Comparison of ENCODE assay signal across 11 cellular contexts in the genomic region with DNA sequence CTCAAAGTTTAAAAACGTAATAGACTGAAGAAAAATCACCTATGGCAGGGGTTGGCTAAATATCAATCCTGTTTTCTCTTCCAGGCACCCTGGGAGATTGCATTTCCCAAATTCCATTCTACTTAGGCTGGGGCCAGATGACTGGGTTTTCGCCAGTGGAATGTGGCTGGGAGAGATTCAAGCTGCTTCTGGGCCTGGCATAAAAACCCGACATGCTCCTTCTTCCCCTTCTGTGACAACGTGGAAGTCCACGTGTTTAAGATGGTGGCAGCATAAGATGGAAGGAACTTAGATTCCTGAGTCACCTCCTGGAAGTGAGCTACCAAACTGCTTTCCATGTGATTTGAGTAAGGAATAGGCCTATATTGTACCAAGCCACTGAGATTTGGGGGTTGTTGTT.
DNase-seq lines count a peak whose midpoint lies in the region; ATAC-seq and TF ChIP-seq lines count a peak whose summit lies in the region.
"Had no signal": no experiment of that assay in that cellular context is flagged by ENCODE, and none has a peak within 500 bp of the region (broad histone marks: within the 10 kb centered on the region; RNA-seq: fewer than 3 reads in every experiment).

No MANE protein-coding gene starts in this region.

- no peaks in the 10 kb centered on the region for H3K9me3 ChIP-seq in neural progenitor cell (ENCODE audit: low read depth)
- H3K9me3 ChIP-seq: vagina had no signal

- ATAC-seq in HG03378 (IDR thresholded peaks at IDR 0.05; ENCODE audit: unreplicated experiment) (no peak), HG03175 (IDR thresholded peaks at IDR 0.05; ENCODE audit: unreplicated experiment) (no peak)
- no peak for ATAC-seq in activated CD8-positive, alpha-beta T cell treated with anti-CD3 and anti-CD28 coated beads, Interleukin-2, amount 10 ng/mL, durations not matched to agents 7 days and 5 days

- POLR2A ChIA-PET in activated CD8-positive, alpha-beta T cell treated with anti-CD3 and anti-CD28 coated beads, Interleukin-2, amount 10 ng/mL, durations not matched to agents 7 days and 5 days (lab: Charles Lee) = no interaction called here

- H3K9ac ChIP-seq in neural progenitor cell = no peak overlapping the region

- no peak overlapping the region for H3K4me2 ChIP-seq in neural progenitor cell

- DNase-seq in EL (peak; percentile 98), NCI-H446 treated with DMSO at 0.1 percent for 48 hours (lab: John Stamatoyannopoulos, UW) (peak; percentile 40), fibroblast of mammary gland (ENCODE audit: low read depth) (peak; percentile 82), neural progenitor cell (ENCODE audit: low spot score) (peak; percentile 54), pons (ENCODE audit: low spot score) (no peak)
- no peak for DNase-seq in activated CD8-positive, alpha-beta T cell treated with anti-CD3 and anti-CD28 coated beads, Interleukin-2, amount 10 ng/mL, durations not matched to agents 7 days and 5 days
- DNase-seq: activated CD4-positive, CD25-positive, alpha-beta regulatory T cell had no signal

- no peaks in the 10 kb centered on the region for H3K36me3 Mint-ChIP-seq in neural progenitor cell
- no peaks in the 10 kb centered on the region for H3K36me3 Mint-ChIP-seq in activated CD8-positive, alpha-beta T cell treated with anti-CD3 and anti-CD28 coated beads, Interleukin-2, amount 10 ng/mL, durations not matched to agents 7 days and 5 days (ENCODE audit: low read depth)
- H3K36me3 Mint-ChIP-seq: activated naive CD4-positive, alpha-beta T cell treated with anti-CD3 and anti-CD28 coated beads, Interleukin-2, amount 50 U/mL, for 24 hours had no signal

- no peak for TF ChIP-seq CTCF in fibroblast of mammary gland (conservative IDR thresholded peaks at IDR 0.05; ENCODE audit: control insufficient read depth, insufficient read depth, low read depth, low read length)
- no peak for TF ChIP-seq CTCF in neural progenitor cell (IDR thresholded peaks at IDR 0.05)

- H3K4me1 Mint-ChIP-seq in neural progenitor cell = peaks cover 3% of the 10 kb centered on the region
- peaks cover 2% of the 10 kb centered on the region for H3K4me1 Mint-ChIP-seq in activated CD8-positive, alpha-beta T cell treated with anti-CD3 and anti-CD28 coated beads, Interleukin-2, amount 10 ng/mL, durations not matched to agents 7 days and 5 days (ENCODE audit: low read depth)
- H3K4me1 Mint-ChIP-seq: activated naive CD4-positive, alpha-beta T cell treated with anti-CD3 and anti-CD28 coated beads, Interleukin-2, amount 50 U/mL, for 24 hours had no signal

- CTCF ChIA-PET in activated CD8-positive, alpha-beta T cell treated with anti-CD3 and anti-CD28 coated beads, Interleukin-2, amount 10 ng/mL, durations not matched to agents 7 days and 5 days (lab: Charles Lee) = interaction anchor here (0.9 to 6.2 kb wide), 4 partner anchors 11 to 127 kb away, joined by 3 to 53 read pairs (median 4); no protein-coding TSS in a partner anchor

- H3K4me1 ChIP-seq in neural progenitor cell = peaks cover 15% of the 10 kb centered on the region
- H3K4me1 ChIP-seq: vagina had no signal

- no peaks in the 10 kb centered on the region for H4K20me1 ChIP-seq in neural progenitor cell (ENCODE audit: low read depth)

- no peaks in the 10 kb centered on the region for H3K79me2 ChIP-seq in neural progenitor cell (ENCODE audit: low read depth)

- H3K27ac Mint-ChIP-seq in neural progenitor cell = no peak overlapping the region
- H3K27ac Mint-ChIP-seq in activated CD8-positive, alpha-beta T cell treated with anti-CD3 and anti-CD28 coated beads, Interleukin-2, amount 10 ng/mL, durations not matched to agents 7 days and 5 days = no peak overlapping the region
- H3K27ac Mint-ChIP-seq: activated naive CD4-positive, alpha-beta T cell treated with anti-CD3 and anti-CD28 coated beads, Interleukin-2, amount 50 U/mL, for 24 hours had no signal

- H3K27me3 ChIP-seq in neural progenitor cell = no peaks in the 10 kb centered on the region
- H3K27me3 ChIP-seq: vagina had no signal

- no peaks in the 10 kb centered on the region for H3K36me3 ChIP-seq in neural progenitor cell
- H3K36me3 ChIP-seq: vagina had no signal

- no peak overlapping the region for H2AFZ ChIP-seq in neural progenitor cell (replicated peaks)

- H3K4me3 ChIP-seq in fibroblast of mammary gland (ENCODE audit: control insufficient read depth, low read depth, low read length) (no peak overlapping the region), neural progenitor cell (no peak overlapping the region)
- H3K4me3 ChIP-seq: vagina had no signal

- H3K27ac ChIP-seq in neural progenitor cell = no peak overlapping the region
- H3K27ac ChIP-seq: vagina had no signal

- peaks cover 2% of the 10 kb centered on the region for H3K27me3 Mint-ChIP-seq in neural progenitor cell (ENCODE audit: insufficient read depth, low read depth)
- peaks cover 28% of the 10 kb centered on the region for H3K27me3 Mint-ChIP-seq in activated CD8-positive, alpha-beta T cell treated with anti-CD3 and anti-CD28 coated beads, Interleukin-2, amount 10 ng/mL, durations not matched to agents 7 days and 5 days (ENCODE audit: low read depth)

- H3K4me3 Mint-ChIP-seq in neural progenitor cell = no peak overlapping the region
- no peak overlapping the region for H3K4me3 Mint-ChIP-seq in activated CD8-positive, alpha-beta T cell treated with anti-CD3 and anti-CD28 coated beads, Interleukin-2, amount 10 ng/mL, durations not matched to agents 7 days and 5 days
- H3K4me3 Mint-ChIP-seq: activated naive CD4-positive, alpha-beta T cell treated with anti-CD3 and anti-CD28 coated beads, Interleukin-2, amount 50 U/mL, for 24 hours had no signal

- peaks cover 8% of the 10 kb centered on the region for H3K9me3 Mint-ChIP-seq in neural progenitor cell
- H3K9me3 Mint-ChIP-seq in activated CD8-positive, alpha-beta T cell treated with anti-CD3 and anti-CD28 coated beads, Interleukin-2, amount 10 ng/mL, durations not matched to agents 7 days and 5 days (ENCODE audit: insufficient read depth) = no peaks in the 10 kb centered on the region
- H3K9me3 Mint-ChIP-seq: activated naive CD4-positive, alpha-beta T cell treated with anti-CD3 and anti-CD28 coated beads, Interleukin-2, amount 50 U/mL, for 24 hours had no signal

- H3F3A ChIP-seq in neural progenitor cell (ENCODE audit: low read depth) = no peaks in the 10 kb centered on the region

Comparison
In these comparisons a context has a peak if more than half of its experiments do, and no peak if none do; other contexts are left out.
1. DNase-seq: peak in EL (single experiment), NCI-H446 treated with DMSO at 0.1 percent for 48 hours (single experiment), fibroblast of mammary gland (single experiment) and neural progenitor cell (single experiment); none in pons (single experiment) and activated CD8-positive, alpha-beta T cell treated with anti-CD3 and anti-CD28 coated beads, Interleukin-2, amount 10 ng/mL, durations not matched to agents 7 days and 5 days (single experiment).